In the genomic region with DNA sequence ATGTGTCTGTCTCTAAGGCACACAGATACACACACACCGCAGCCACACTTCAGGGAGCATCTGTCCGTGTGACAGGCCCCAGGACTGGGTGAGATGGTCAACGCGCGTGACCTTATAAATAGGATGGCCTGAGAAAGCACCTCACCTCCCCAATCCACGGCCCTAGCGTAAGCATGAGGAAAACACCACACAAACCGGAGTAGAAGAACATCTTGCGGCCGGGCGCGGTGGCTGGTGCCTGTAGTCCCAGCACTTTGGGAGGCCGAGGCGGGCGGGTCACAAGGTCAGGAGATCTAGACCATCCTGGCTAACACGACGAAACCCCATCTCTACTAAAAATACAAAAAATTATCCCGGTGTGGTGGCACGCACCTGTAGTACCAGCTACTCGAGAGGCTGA, we compare ENCODE assay signal across 1 cellular context.
TF ChIP-seq lines count a peak whose summit lies in the region.

No MANE protein-coding gene starts in this region.

TF ChIP-seq in endothelial cell of umbilical vein, 7 proteins besides CTCF, POLR2A, EP300 and RAD21:
- no peak for TF ChIP-seq FOS (IDR thresholded peaks at IDR 0.05; ENCODE audit: borderline replicate concordance, insufficient read depth, low read length)
- no peak for TF ChIP-seq MYC (IDR thresholded peaks at IDR 0.05; ENCODE audit: low read depth, low read length)
- TF ChIP-seq POLR2AphosphoS5 (IDR thresholded peaks at IDR 0.05; ENCODE audit: insufficient read depth, low read depth, low read length): no peak
- TF ChIP-seq JUN (IDR thresholded peaks at IDR 0.05; ENCODE audit: borderline replicate concordance, insufficient read depth, insufficient read length, low read depth): no peak
- TF ChIP-seq, protein P1, sequence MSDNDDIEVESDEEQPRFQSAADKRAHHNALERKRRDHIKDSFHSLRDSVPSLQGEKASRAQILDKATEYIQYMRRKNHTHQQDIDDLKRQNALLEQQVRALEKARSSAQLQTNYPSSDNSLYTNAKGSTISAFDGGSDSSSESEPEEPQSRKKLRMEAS (IDR thresholded peaks at IDR 0.05; ENCODE audit: insufficient read depth, insufficient read length): no peak
- TF ChIP-seq GATA2 (IDR thresholded peaks at IDR 0.05; ENCODE audit: insufficient read depth, insufficient read length, low read depth, low read length): no peak
- no peak for TF ChIP-seq EZH2 (IDR thresholded peaks at IDR 0.05; ENCODE audit: borderline replicate concordance, low read depth, low read length, severe bottlenecking)
